ENCODE assay signal across 1 cellular context in genomic region chr12:53675701-53676607, GRCh38.
TF ChIP-seq lines count a peak whose summit lies in the region.

Gene ATP5MC2, minus strand, starts transcription at chr12:53676083. Its CDS starts 3,469 bp downstream, at chr12:53672614.

TF ChIP-seq in HepG2, 621 proteins besides CTCF, POLR2A, EP300 and RAD21 (continued from another document and continues in another):
- TF ChIP-seq ZBTB37 (CRISPR knock-in tag; IDR thresholded peaks at IDR 0.05) (no peak), ATRX (CRISPR knock-in tag; IDR thresholded peaks at IDR 0.05; ENCODE audit: borderline replicate concordance) (no peak), PPARG (CRISPR knock-in tag; conservative IDR thresholded peaks at IDR 0.05) (peak; percentile 33; the same call in 1 of the 2 replicates), ZNF740 (CRISPR knock-in tag; IDR thresholded peaks at IDR 0.05) (no peak), MLX (CRISPR knock-in tag; IDR thresholded peaks at IDR 0.05) (peak; percentile 68; the same call in 1 of the 2 replicates), ZNF557 (CRISPR knock-in tag; IDR thresholded peaks at IDR 0.05) (no peak), HNF4G (IDR thresholded peaks at IDR 0.05; ENCODE audit: borderline replicate concordance, low read depth, low read length) (0 out of 2 replicates have a peak, but pooled peaks have one; percentile 4), HNF4G (CRISPR knock-in tag; IDR thresholded peaks at IDR 0.05; ENCODE audit: borderline replicate concordance, low read depth) (no peak; the same call in 1 of the 2 replicates), ZNF816 (CRISPR knock-in tag; IDR thresholded peaks at IDR 0.05; ENCODE audit: borderline replicate concordance) (peak; percentile 34; the same call in 1 of the 2 replicates), PRPF4 (IDR thresholded peaks at IDR 0.05; ENCODE audit: low read depth, low read length, poor library complexity, severe bottlenecking) (no peak), SNAI1 (CRISPR knock-in tag; IDR thresholded peaks at IDR 0.05; ENCODE audit: borderline replicate concordance) (peak; percentile 94; the same call in 1 of the 2 replicates), FOXK2 (IDR thresholded peaks at IDR 0.05) (no peak), FOXA3 (CRISPR knock-in tag; IDR thresholded peaks at IDR 0.05) (peak; percentile 71), NCOA2 (CRISPR knock-in tag; IDR thresholded peaks at IDR 0.05) (peak; percentile 48; the same call in 1 of the 2 replicates), SNAPC2 (CRISPR knock-in tag; IDR thresholded peaks at IDR 0.05) (peak; percentile 72), LCORL (IDR thresholded peaks at IDR 0.05) (no peak), LCORL (CRISPR knock-in tag; IDR thresholded peaks at IDR 0.05) (peak; percentile 80), NFE2L2 (IDR thresholded peaks at IDR 0.05; ENCODE audit: low read length) (no peak), MEIS2 (CRISPR knock-in tag; IDR thresholded peaks at IDR 0.05) (peak; percentile 56), DR1 (CRISPR knock-in tag; IDR thresholded peaks at IDR 0.05) (peak; percentile 86), HNRNPK (IDR thresholded peaks at IDR 0.05; ENCODE audit: low read depth, low read length, poor library complexity, severe bottlenecking) (no peak), YY1 (IDR thresholded peaks at IDR 0.05; ENCODE audit: insufficient read depth, insufficient replicate concordance, low read depth, low read length) (peak; percentile 95), ZNF552 (CRISPR knock-in tag; IDR thresholded peaks at IDR 0.05; ENCODE audit: borderline replicate concordance) (peak; percentile 74), TBX3 (IDR thresholded peaks at IDR 0.05; ENCODE audit: borderline replicate concordance) (0 out of 2 replicates have a peak, but pooled peaks have one; percentile 9), ZNF101 (CRISPR knock-in tag; IDR thresholded peaks at IDR 0.05; ENCODE audit: borderline replicate concordance, low read depth) (no peak), MED8 (CRISPR knock-in tag; IDR thresholded peaks at IDR 0.05; ENCODE audit: insufficient replicate concordance) (peak; percentile 86), ZNF451 (CRISPR knock-in tag; IDR thresholded peaks at IDR 0.05) (peak; percentile 86; the same call in 1 of the 2 replicates), ZNF672 (CRISPR knock-in tag; IDR thresholded peaks at IDR 0.05) (0 out of 2 replicates have a peak, but pooled peaks have one; percentile 40), KDM2A (CRISPR knock-in tag; IDR thresholded peaks at IDR 0.05; ENCODE audit: borderline replicate concordance, low read depth) (peak; percentile 95), POGZ (CRISPR knock-in tag; IDR thresholded peaks at IDR 0.05) (peak; percentile 98), ZSCAN21 (CRISPR knock-in tag; IDR thresholded peaks at IDR 0.05; ENCODE audit: borderline replicate concordance) (peak; percentile 93), RXRB (CRISPR knock-in tag; IDR thresholded peaks at IDR 0.05; ENCODE audit: borderline replicate concordance) (peak; percentile 79), ZFYVE20 (CRISPR knock-in tag; IDR thresholded peaks at IDR 0.05; ENCODE audit: borderline replicate concordance, low read depth) (0 out of 2 replicates have a peak, but pooled peaks have one; percentile 86), ARNT (IDR thresholded peaks at IDR 0.05) (no peak), ZFP36L2 (CRISPR knock-in tag; IDR thresholded peaks at IDR 0.05) (no peak), EEA1 (CRISPR knock-in tag; IDR thresholded peaks at IDR 0.05; ENCODE audit: borderline replicate concordance) (peak; percentile 84; the same call in 1 of the 2 replicates), ZFP62 (CRISPR knock-in tag; IDR thresholded peaks at IDR 0.05) (no peak), TBL1XR1 (IDR thresholded peaks at IDR 0.05; ENCODE audit: borderline replicate concordance, low read length, partially characterized antibody) (no peak), KAT2B (IDR thresholded peaks at IDR 0.05; ENCODE audit: borderline replicate concordance, low read depth, low read length) (no peak), TBP (CRISPR knock-in tag; IDR thresholded peaks at IDR 0.05) (no peak), ZBTB42 (CRISPR knock-in tag; IDR thresholded peaks at IDR 0.05) (peak; percentile 93), ZBTB39 (CRISPR knock-in tag; IDR thresholded peaks at IDR 0.05) (peak; percentile 84; the same call in 1 of the 2 replicates), NCOR1 (IDR thresholded peaks at IDR 0.05; ENCODE audit: borderline replicate concordance, low read length) (no peak)
- TF ChIP-seq, protein P1, sequence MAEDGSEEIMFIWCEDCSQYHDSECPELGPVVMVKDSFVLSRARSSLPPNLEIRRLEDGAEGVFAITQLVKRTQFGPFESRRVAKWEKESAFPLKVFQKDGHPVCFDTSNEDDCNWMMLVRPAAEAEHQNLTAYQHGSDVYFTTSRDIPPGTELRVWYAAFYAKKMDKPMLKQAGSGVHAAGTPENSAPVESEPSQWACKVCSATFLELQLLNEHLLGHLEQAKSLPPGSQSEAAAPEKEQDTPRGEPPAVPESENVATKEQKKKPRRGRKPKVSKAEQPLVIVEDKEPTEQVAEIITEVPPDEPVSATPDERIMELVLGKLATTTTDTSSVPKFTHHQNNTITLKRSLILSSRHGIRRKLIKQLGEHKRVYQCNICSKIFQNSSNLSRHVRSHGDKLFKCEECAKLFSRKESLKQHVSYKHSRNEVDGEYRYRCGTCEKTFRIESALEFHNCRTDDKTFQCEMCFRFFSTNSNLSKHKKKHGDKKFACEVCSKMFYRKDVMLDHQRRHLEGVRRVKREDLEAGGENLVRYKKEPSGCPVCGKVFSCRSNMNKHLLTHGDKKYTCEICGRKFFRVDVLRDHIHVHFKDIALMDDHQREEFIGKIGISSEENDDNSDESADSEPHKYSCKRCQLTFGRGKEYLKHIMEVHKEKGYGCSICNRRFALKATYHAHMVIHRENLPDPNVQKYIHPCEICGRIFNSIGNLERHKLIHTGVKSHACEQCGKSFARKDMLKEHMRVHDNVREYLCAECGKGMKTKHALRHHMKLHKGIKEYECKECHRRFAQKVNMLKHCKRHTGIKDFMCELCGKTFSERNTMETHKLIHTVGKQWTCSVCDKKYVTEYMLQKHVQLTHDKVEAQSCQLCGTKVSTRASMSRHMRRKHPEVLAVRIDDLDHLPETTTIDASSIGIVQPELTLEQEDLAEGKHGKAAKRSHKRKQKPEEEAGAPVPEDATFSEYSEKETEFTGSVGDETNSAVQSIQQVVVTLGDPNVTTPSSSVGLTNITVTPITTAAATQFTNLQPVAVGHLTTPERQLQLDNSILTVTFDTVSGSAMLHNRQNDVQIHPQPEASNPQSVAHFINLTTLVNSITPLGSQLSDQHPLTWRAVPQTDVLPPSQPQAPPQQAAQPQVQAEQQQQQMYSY (CRISPR knock-in tag; IDR thresholded peaks at IDR 0.05): peak; percentile 69; the same call in 1 of the 2 replicates
- TF ChIP-seq, protein P2, sequence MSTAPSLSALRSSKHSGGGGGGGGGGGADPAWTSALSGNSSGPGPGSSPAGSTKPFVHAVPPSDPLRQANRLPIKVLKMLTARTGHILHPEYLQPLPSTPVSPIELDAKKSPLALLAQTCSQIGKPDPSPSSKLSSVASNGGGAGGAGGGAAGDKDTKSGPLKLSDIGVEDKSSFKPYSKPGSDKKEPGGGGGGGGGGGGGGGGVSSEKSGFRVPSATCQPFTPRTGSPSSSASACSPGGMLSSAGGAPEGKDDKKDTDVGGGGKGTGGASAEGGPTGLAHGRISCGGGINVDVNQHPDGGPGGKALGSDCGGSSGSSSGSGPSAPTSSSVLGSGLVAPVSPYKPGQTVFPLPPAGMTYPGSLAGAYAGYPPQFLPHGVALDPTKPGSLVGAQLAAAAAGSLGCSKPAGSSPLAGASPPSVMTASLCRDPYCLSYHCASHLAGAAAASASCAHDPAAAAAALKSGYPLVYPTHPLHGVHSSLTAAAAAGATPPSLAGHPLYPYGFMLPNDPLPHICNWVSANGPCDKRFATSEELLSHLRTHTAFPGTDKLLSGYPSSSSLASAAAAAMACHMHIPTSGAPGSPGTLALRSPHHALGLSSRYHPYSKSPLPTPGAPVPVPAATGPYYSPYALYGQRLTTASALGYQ (CRISPR knock-in tag; IDR thresholded peaks at IDR 0.05): no peak; the same call in 1 of the 2 replicates
- TF ChIP-seq, protein P3, sequence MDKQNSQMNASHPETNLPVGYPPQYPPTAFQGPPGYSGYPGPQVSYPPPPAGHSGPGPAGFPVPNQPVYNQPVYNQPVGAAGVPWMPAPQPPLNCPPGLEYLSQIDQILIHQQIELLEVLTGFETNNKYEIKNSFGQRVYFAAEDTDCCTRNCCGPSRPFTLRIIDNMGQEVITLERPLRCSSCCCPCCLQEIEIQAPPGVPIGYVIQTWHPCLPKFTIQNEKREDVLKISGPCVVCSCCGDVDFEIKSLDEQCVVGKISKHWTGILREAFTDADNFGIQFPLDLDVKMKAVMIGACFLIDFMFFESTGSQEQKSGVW (CRISPR knock-in tag; IDR thresholded peaks at IDR 0.05; ENCODE audit: borderline replicate concordance): no peak
- TF ChIP-seq, protein P4, sequence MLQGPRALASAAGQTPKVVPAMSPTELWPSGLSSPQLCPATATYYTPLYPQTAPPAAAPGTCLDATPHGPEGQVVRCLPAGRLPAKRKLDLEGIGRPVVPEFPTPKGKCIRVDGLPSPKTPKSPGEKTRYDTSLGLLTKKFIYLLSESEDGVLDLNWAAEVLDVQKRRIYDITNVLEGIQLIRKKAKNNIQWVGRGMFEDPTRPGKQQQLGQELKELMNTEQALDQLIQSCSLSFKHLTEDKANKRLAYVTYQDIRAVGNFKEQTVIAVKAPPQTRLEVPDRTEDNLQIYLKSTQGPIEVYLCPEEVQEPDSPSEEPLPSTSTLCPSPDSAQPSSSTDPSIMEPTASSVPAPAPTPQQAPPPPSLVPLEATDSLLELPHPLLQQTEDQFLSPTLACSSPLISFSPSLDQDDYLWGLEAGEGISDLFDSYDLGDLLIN (CRISPR knock-in tag; IDR thresholded peaks at IDR 0.05; ENCODE audit: borderline replicate concordance): no peak; the same call in 1 of the 2 replicates
- TF ChIP-seq, protein P5, sequence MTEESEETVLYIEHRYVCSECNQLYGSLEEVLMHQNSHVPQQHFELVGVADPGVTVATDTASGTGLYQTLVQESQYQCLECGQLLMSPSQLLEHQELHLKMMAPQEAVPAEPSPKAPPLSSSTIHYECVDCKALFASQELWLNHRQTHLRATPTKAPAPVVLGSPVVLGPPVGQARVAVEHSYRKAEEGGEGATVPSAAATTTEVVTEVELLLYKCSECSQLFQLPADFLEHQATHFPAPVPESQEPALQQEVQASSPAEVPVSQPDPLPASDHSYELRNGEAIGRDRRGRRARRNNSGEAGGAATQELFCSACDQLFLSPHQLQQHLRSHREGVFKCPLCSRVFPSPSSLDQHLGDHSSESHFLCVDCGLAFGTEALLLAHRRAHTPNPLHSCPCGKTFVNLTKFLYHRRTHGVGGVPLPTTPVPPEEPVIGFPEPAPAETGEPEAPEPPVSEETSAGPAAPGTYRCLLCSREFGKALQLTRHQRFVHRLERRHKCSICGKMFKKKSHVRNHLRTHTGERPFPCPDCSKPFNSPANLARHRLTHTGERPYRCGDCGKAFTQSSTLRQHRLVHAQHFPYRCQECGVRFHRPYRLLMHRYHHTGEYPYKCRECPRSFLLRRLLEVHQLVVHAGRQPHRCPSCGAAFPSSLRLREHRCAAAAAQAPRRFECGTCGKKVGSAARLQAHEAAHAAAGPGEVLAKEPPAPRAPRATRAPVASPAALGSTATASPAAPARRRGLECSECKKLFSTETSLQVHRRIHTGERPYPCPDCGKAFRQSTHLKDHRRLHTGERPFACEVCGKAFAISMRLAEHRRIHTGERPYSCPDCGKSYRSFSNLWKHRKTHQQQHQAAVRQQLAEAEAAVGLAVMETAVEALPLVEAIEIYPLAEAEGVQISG (CRISPR knock-in tag; IDR thresholded peaks at IDR 0.05): peak; percentile 100
- TF ChIP-seq, protein P6, sequence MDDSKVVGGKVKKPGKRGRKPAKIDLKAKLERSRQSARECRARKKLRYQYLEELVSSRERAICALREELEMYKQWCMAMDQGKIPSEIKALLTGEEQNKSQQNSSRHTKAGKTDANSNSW (CRISPR knock-in tag; IDR thresholded peaks at IDR 0.05; ENCODE audit: borderline replicate concordance): peak; percentile 92; the same call in 1 of the 2 replicates
